Comparison of ENCODE assay signal across 8 cellular contexts in the genomic region with DNA sequence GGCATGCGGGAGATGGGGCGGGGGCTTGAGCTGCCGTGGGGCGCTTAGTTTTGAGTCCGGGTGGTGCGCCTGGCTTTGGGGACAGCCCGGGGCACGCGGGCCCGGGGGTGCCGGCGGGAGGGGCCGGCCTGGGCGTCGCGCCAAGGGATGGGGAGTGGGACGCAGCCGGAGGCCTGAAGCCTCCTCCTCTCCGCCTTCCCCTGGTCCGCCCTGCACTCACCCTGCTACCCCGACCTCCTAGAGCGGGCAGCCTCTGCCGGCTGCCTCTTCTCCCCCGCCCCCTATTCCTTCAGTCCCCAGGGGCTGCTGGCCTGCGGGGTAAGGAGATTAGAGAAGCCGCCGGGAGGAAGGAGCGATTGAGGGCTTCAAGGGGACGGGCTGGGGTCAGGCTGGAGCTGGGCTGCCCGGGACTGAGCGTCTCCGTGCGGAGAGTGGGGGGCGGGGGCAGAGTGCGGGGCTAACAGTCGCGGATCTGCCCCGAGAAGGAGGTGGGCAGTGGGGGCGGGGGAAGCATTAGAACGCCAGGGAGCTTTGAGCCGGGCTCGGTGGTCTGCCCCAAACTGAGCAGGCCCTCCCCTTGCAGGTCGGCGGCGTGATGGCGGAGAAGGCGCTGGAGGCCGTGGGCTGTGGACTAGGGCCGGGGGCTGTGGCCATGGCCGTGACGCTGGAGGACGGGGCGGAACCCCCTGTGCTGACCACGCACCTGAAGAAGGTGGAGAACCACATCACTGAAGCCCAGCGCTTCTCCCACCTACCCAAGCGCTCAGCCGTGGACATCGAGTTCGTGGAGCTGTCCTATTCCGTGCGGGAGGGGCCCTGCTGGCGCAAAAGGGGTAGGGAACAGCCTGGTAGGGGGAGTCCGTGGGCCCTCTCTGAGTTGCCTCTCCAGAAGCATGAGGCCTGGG. TPM values are rescaled to one million over a fixed set of nuclear protein-coding genes. Genes with fewer than 3 reads are reported as not detected.
DNase-seq lines count a peak whose midpoint lies in the region; ATAC-seq and TF ChIP-seq lines count a peak whose summit lies in the region.

No MANE protein-coding gene starts in this region.

- H3K4me1 Mint-ChIP-seq in activated naive CD4-positive, alpha-beta T cell treated with anti-CD3 and anti-CD28 coated beads for 36 hours (ENCODE audit: low read depth) = peaks cover 5% of the 10 kb centered on the region

- in situ Hi-C loops in astrocyte of the cerebellum (cut with HindIII; ENCODE audit: low sequenced_read_pairs) = no loop called here

- CTCF ChIA-PET in activated naive CD4-positive, alpha-beta T cell treated with anti-CD3 and anti-CD28 coated beads for 36 hours (lab: Charles Lee) = interaction anchor here (1.2 kb wide), 1 partner anchor 12 kb away, joined by 3 read pairs; no protein-coding TSS in a partner anchor

- H3K4me1 ChIP-seq in left lung (peaks cover 10 to 20% of the 10 kb centered on the region in 2 donors), thyroid gland (peaks cover 6 to 11% of the 10 kb centered on the region in 2 donors)

- WGBS in thyroid gland, 2 donors = 13 to 24% methylated on average over 16 to 33 of the region's 63 CpGs

- H3K27ac ChIP-seq in left lung (no peak overlapping the region), thyroid gland (no peak overlapping the region)

- H3K4me3 ChIP-seq in astrocyte of the cerebellum (ENCODE audit: low read depth, low read length) (peak overlapping the region; percentile 52), left lung (peak overlapping the region; percentile 46 to 53), thyroid gland (replicated peaks in 1 of 3) (peak overlapping the region; percentile 22 to 32 (median 25))

- TF ChIP-seq CTCF in astrocyte of the cerebellum (IDR thresholded peaks at IDR 0.05; ENCODE audit: low read depth, low read length, missing control alignments) = no peak
- no peak for TF ChIP-seq CTCF in left lung (IDR thresholded peaks at IDR 0.05)
- no peak for TF ChIP-seq CTCF in thyroid gland (IDR thresholded peaks at IDR 0.05)

- peak overlapping the region; percentile 28 for H3K4me3 Mint-ChIP-seq in activated naive CD4-positive, alpha-beta T cell treated with anti-CD3 and anti-CD28 coated beads for 36 hours

- H3K27me3 ChIP-seq in left lung (peaks cover 11 to 76% of the 10 kb centered on the region in 2 donors), thyroid gland (peaks cover 4% of the 10 kb centered on the region)

- no peaks in the 10 kb centered on the region for H3K36me3 Mint-ChIP-seq in activated naive CD4-positive, alpha-beta T cell treated with anti-CD3 and anti-CD28 coated beads for 36 hours (ENCODE audit: low read depth)

- TF ChIP-seq POLR2A in thyroid gland (IDR thresholded peaks at IDR 0.05) = no peak

- H3K36me3 ChIP-seq in left lung (no peaks in the 10 kb centered on the region), thyroid gland (no peaks in the 10 kb centered on the region)

- H3K27me3 Mint-ChIP-seq in activated naive CD4-positive, alpha-beta T cell treated with anti-CD3 and anti-CD28 coated beads for 36 hours (ENCODE audit: low read depth) = peaks cover 31% of the 10 kb centered on the region

- ATAC-seq in left lung (peak; percentile 10), GM21390 (IDR thresholded peaks at IDR 0.05; ENCODE audit: unreplicated experiment) (no peak)

- intact Hi-C loops in activated naive CD4-positive, alpha-beta T cell treated with anti-CD3 and anti-CD28 coated beads for 36 hours (cut with micrococcal nuclease) = loop anchor here (1.0 to 5.0 kb wide), 2 partner anchors 30 to 48 kb away; no protein-coding TSS in a partner anchor
- intact Hi-C loops in left lung (cut with DNase I) (no loop called here), thyroid gland (cut with DNase I) (loop anchor here (5.0 kb wide), 1 partner anchor 48 kb away; no protein-coding TSS in a partner anchor)

- H3K9me3 ChIP-seq in left lung (no peaks in the 10 kb centered on the region), thyroid gland (no peaks in the 10 kb centered on the region)

- no peak overlapping the region for H3K27ac Mint-ChIP-seq in activated naive CD4-positive, alpha-beta T cell treated with anti-CD3 and anti-CD28 coated beads for 36 hours

- no peaks in the 10 kb centered on the region for H3K9me3 Mint-ChIP-seq in activated naive CD4-positive, alpha-beta T cell treated with anti-CD3 and anti-CD28 coated beads for 36 hours

- DNase-seq in activated naive CD4-positive, alpha-beta T cell treated with anti-CD3 and anti-CD28 coated beads for 36 hours = peak; percentile 21
- no peak for DNase-seq in activated naive CD4-positive, alpha-beta T cell treated with Interleukin-2 at 50 U/mL for 16 hours
- DNase-seq in astrocyte of the cerebellum (ENCODE audit: low read depth) = no peak
- no peak for DNase-seq in left lung
- peak in 1 of 2 donors; percentile 8 for DNase-seq in thyroid gland
- no peak for DNase-seq in H4 (ENCODE audit: low spot score)
- no peak for DNase-seq in GDM1 (lab: John Stamatoyannopoulos, UW)

RNA-seq across cellular contexts. Expression of a gene that starts 0.8 kb away (rescaled TPM):
- under 1 TPM; 0.12 to 0.31 TPM for total RNA-seq in activated naive CD4-positive, alpha-beta T cell treated with anti-CD3 and anti-CD28 coated beads for 36 hours
- total RNA-seq in left lung = under 1 TPM; 0.26 to 0.64 TPM
- total RNA-seq in thyroid gland = 1 to 10 TPM in 2 of 4 donors, under 1 TPM in 2; 0.13 to 1.6 (median 0.82) TPM
- 0.25 TPM in 1 of 2 replicates, not detected in the other for total RNA-seq in H4 (2014; rRNA removed; shearing (Covaris generic))

RNA-seq across cellular contexts. Expression of a gene that starts 18.9 kb away (rescaled TPM):
- total RNA-seq in activated naive CD4-positive, alpha-beta T cell treated with anti-CD3 and anti-CD28 coated beads for 36 hours = 10 to 100 TPM; 20.8 to 22.2 TPM
- 10 to 100 TPM; 15.0 to 15.7 TPM for total RNA-seq in left lung
- 10 to 100 TPM; 13.3 to 33.1 (median 19.5) TPM for total RNA-seq in thyroid gland
- total RNA-seq in H4 (2014; rRNA removed; shearing (Covaris generic)) = 14.3 and 14.7 TPM in 2 replicates

RNA-seq across cellular contexts. Expression of a gene that starts 28.2 kb away (rescaled TPM):
- 10 to 100 TPM; 24.5 to 25.2 TPM for total RNA-seq in activated naive CD4-positive, alpha-beta T cell treated with anti-CD3 and anti-CD28 coated beads for 36 hours
- total RNA-seq in left lung (10 to 100 TPM; 21.6 to 22.2 TPM), thyroid gland (10 to 100 TPM; 24.0 to 37.7 (median 33.2) TPM)
- total RNA-seq in H4 (2014; rRNA removed; shearing (Covaris generic)) = 6.1 and 7.2 TPM in 2 replicates

RNA-seq across cellular contexts. Expression of a gene that starts 35.7 kb away (rescaled TPM):
- total RNA-seq in activated naive CD4-positive, alpha-beta T cell treated with anti-CD3 and anti-CD28 coated beads for 36 hours = not detected
- total RNA-seq in left lung = not detected
- not detected for total RNA-seq in thyroid gland
- total RNA-seq in H4 (2014; rRNA removed; shearing (Covaris generic)) = not detected in 2 replicates

RNA-seq across cellular contexts. Expression of a gene that starts 42.5 kb away (rescaled TPM):
- total RNA-seq in activated naive CD4-positive, alpha-beta T cell treated with anti-CD3 and anti-CD28 coated beads for 36 hours = 10 to 100 TPM; 20.1 to 20.8 TPM
- total RNA-seq in left lung (10 to 100 TPM; 16.6 to 18.6 TPM), thyroid gland (1 to 10 TPM; 6.7 to 8.9 (median 7.9) TPM)
- total RNA-seq in H4 (2014; rRNA removed; shearing (Covaris generic)) = 2.3 and 5.1 TPM in 2 replicates

Comparison
In these comparisons a context has a peak if more than half of its experiments do, and no peak if none do; other contexts are left out.
1. intact Hi-C loops: an anchor here in activated naive CD4-positive, alpha-beta T cell treated with anti-CD3 and anti-CD28 coated beads for 36 hours (1.0 to 5.0 kb wide) and thyroid gland (5.0 kb wide); none called in left lung.